In genomic region chr5:121218086-121218485, GRCh38 we compare ENCODE assay signal across 2 cellular contexts.
TF ChIP-seq lines count a peak whose summit lies in the region.

No MANE protein-coding gene starts in this region.

TF ChIP-seq in SK-N-SH, 30 proteins besides CTCF, POLR2A, EP300 and RAD21 (continued from another document):
- TF ChIP-seq IRF3 (IDR thresholded peaks at IDR 0.05; ENCODE audit: low read depth, low read length) (no peak), MXI1 (IDR thresholded peaks at IDR 0.05; ENCODE audit: low read depth, low read length) (no peak), TEAD4 (IDR thresholded peaks at IDR 0.05; ENCODE audit: borderline replicate concordance, insufficient read depth) (no peak), JUND (IDR thresholded peaks at IDR 0.05) (no peak), NFIC (IDR thresholded peaks at IDR 0.05; ENCODE audit: borderline replicate concordance) (no peak), CHD2 (IDR thresholded peaks at IDR 0.05; ENCODE audit: low read length, partially characterized antibody) (no peak), YY1 (IDR thresholded peaks at IDR 0.05; ENCODE audit: low read depth) (no peak), TAF1 (IDR thresholded peaks at IDR 0.05; ENCODE audit: borderline replicate concordance, low read depth, low read length) (no peak), RFX5 (IDR thresholded peaks at IDR 0.05; ENCODE audit: low read length) (no peak), TCF12 (IDR thresholded peaks at IDR 0.05) (no peak), FOXM1 (IDR thresholded peaks at IDR 0.05; ENCODE audit: low read depth) (no peak), EZH2phosphoT487 (IDR thresholded peaks at IDR 0.05; ENCODE audit: borderline replicate concordance, low read depth) (no peak), FOXJ3 (CRISPR knock-in tag; IDR thresholded peaks at IDR 0.05) (no peak), MAX (IDR thresholded peaks at IDR 0.05; ENCODE audit: low read depth) (no peak), MEF2A (IDR thresholded peaks at IDR 0.05; ENCODE audit: borderline replicate concordance, low read depth) (no peak), RCOR1 (IDR thresholded peaks at IDR 0.05; ENCODE audit: low read length) (no peak), SMC3 (IDR thresholded peaks at IDR 0.05; ENCODE audit: low read depth, low read length) (no peak)

TF ChIP-seq in endothelial cell of umbilical vein, 7 proteins besides CTCF, POLR2A, EP300 and RAD21 (continued from another document):
- TF ChIP-seq GATA2 (IDR thresholded peaks at IDR 0.05; ENCODE audit: insufficient read depth, insufficient read length, low read depth, low read length), result no peak
TF ChIP-seq in endothelial cell of umbilical vein: peak in this region for 0.
